Comparison of ENCODE assay signal across 29 cellular contexts in the genomic region with DNA sequence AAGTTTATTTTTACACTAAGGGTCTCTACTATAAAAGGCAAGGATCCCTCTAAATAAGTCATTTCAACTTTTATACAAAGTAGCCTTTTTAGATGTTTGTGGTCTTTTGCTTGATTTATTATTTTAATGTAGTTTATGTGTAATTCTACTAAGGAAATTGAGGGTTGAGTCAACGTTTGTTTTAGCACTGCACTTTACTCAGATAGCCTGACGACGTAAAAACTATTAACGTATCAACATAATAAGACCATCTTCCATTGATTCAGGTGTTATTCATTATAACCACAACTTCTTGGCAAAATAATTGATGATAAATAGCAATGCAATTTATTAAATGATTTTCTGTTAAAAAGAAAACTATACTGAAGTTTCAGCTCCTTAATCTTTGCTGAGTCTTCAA.
"Had no signal": no experiment of that assay in that cellular context is flagged by ENCODE, and none has a peak within 500 bp of the region (broad histone marks: within the 10 kb centered on the region; RNA-seq: fewer than 3 reads in every experiment).

No MANE protein-coding gene starts in this region.

- H3K27me3 Mint-ChIP-seq: stimulated activated naive CD8-positive, alpha-beta T cell treated with anti-CD3 and anti-CD28 coated beads, Interleukin-15, amount 100 ng/mL, for 72 hours; type B pancreatic cell had no signal

- H3K4me2 ChIP-seq: neural progenitor cell had no signal

- H3K4me1 ChIP-seq: neural progenitor cell, parathyroid adenoma, psoas muscle, right lobe of liver, sigmoid colon, suprapubic skin, testis, tibial artery, transverse colon, upper lobe of right lung, uterus had no signal

- H3K27ac Mint-ChIP-seq: natural killer cell; nephron; neural progenitor cell; progenitor cell of endocrine pancreas; stimulated activated effector memory CD8-positive, alpha-beta T cell treated with anti-CD3 and anti-CD28 coated beads, Interleukin-12 subunit alpha, Interleukin-12 subunit beta, amount 100 ng/mL, for 72 hours; stimulated activated naive CD8-positive, alpha-beta T cell treated with anti-CD3 and anti-CD28 coated beads, Interleukin-15, amount 100 ng/mL, for 72 hours; type B pancreatic cell had no signal

- H3K4me3 ChIP-seq: neural progenitor cell, ovary, psoas muscle, right lobe of liver, sigmoid colon, suprapubic skin, testis, tibial artery, transverse colon, upper lobe of right lung, uterus had no signal

- H3K9me3 Mint-ChIP-seq: nephron; neural progenitor cell; stimulated activated effector memory CD8-positive, alpha-beta T cell treated with anti-CD3 and anti-CD28 coated beads, Interleukin-12 subunit alpha, Interleukin-12 subunit beta, amount 100 ng/mL, for 72 hours; stimulated activated naive CD8-positive, alpha-beta T cell treated with anti-CD3 and anti-CD28 coated beads, Interleukin-15, amount 100 ng/mL, for 72 hours; type B pancreatic cell had no signal

- H2AFZ ChIP-seq: neural progenitor cell, parathyroid adenoma had no signal

- H3K36me3 ChIP-seq: neural progenitor cell, ovary, right lobe of liver, sigmoid colon, suprapubic skin, tibial artery, transverse colon, upper lobe of right lung, uterus had no signal

- DNase-seq: natural killer cell; occipital lobe; ovary; posterior cingulate gyrus; psoas muscle; right cardiac atrium; right lobe of liver; sigmoid colon; small intestine; stimulated activated CD4-positive, alpha-beta T cell treated with anti-CD3 and anti-CD28 coated beads, Interleukin-15, amount 100 ng/mL, for 24 hours; stimulated activated CD4-positive, alpha-beta T cell treated with anti-CD3 and anti-CD28 coated beads, Interleukin-2, amount 100 ng/mL, for 24 hours; stimulated activated CD4-positive, alpha-beta T cell treated with anti-CD3 and anti-CD28 coated beads, Interleukin-2, amount 100 ng/mL, for 48 hours; stimulated activated CD4-positive, alpha-beta T cell treated with anti-CD3 and anti-CD28 coated beads, Interleukin-4, amount 100 ng/mL, for 24 hours; stimulated activated naive CD4-positive, alpha-beta T cell; stimulated activated naive CD8-positive, alpha-beta T cell treated with anti-CD3 and anti-CD28 coated beads, Interleukin-15, amount 100 ng/mL, for 72 hours; stimulated activated naive CD8-positive, alpha-beta T cell treated with anti-CD3 and anti-CD28 coated beads, Interleukin-15, Interleukin-2, amounts not matched to agents 100 U/mL and 50 U/mL, for 24 hours; substantia nigra; testis; tibial artery; transverse colon; upper lobe of right lung; uterus had no signal

- H3K4me3 Mint-ChIP-seq: natural killer cell; nephron; neural progenitor cell; stimulated activated effector memory CD8-positive, alpha-beta T cell treated with anti-CD3 and anti-CD28 coated beads, Interleukin-12 subunit alpha, Interleukin-12 subunit beta, amount 100 ng/mL, for 72 hours; stimulated activated naive CD8-positive, alpha-beta T cell treated with anti-CD3 and anti-CD28 coated beads, Interleukin-15, amount 100 ng/mL, for 72 hours; type B pancreatic cell had no signal

- ATAC-seq: natural killer cell; psoas muscle; right cardiac atrium; right lobe of liver; stimulated activated effector memory CD8-positive, alpha-beta T cell treated with anti-CD3 and anti-CD28 coated beads, Interleukin-12 subunit alpha, Interleukin-12 subunit beta, amount 100 ng/mL, for 72 hours; stimulated activated naive CD8-positive, alpha-beta T cell treated with anti-CD3 and anti-CD28 coated beads, Interleukin-15, amount 100 ng/mL, for 72 hours; stimulated activated naive CD8-positive, alpha-beta T cell treated with anti-CD3 and anti-CD28 coated beads, Interleukin-15, Interleukin-2, amounts not matched to agents 100 U/mL and 50 U/mL, for 24 hours; upper lobe of right lung had no signal

- H3K27me3 ChIP-seq: neural progenitor cell, ovary, right lobe of liver, sigmoid colon, suprapubic skin, testis, tibial artery, transverse colon, upper lobe of right lung, uterus had no signal

- H3K4me1 Mint-ChIP-seq: natural killer cell; nephron; neural progenitor cell; stimulated activated effector memory CD8-positive, alpha-beta T cell treated with anti-CD3 and anti-CD28 coated beads, Interleukin-12 subunit alpha, Interleukin-12 subunit beta, amount 100 ng/mL, for 72 hours; stimulated activated naive CD8-positive, alpha-beta T cell treated with anti-CD3 and anti-CD28 coated beads, Interleukin-15, amount 100 ng/mL, for 72 hours had no signal

- H3K27ac ChIP-seq: neural progenitor cell, ovary, parathyroid adenoma, psoas muscle, right lobe of liver, sigmoid colon, suprapubic skin, testis, tibial artery, transverse colon, upper lobe of right lung, uterus had no signal

- H3K9ac ChIP-seq: neural progenitor cell, parathyroid adenoma had no signal

- H3K9me3 ChIP-seq: ovary, psoas muscle, right lobe of liver, sigmoid colon, suprapubic skin, testis, tibial artery, transverse colon, upper lobe of right lung, uterus had no signal

- FAIRE-seq: small intestine had no signal

- H3K79me2 ChIP-seq: parathyroid adenoma had no signal

- H3K36me3 Mint-ChIP-seq: natural killer cell; neural progenitor cell; stimulated activated effector memory CD8-positive, alpha-beta T cell treated with anti-CD3 and anti-CD28 coated beads, Interleukin-12 subunit alpha, Interleukin-12 subunit beta, amount 100 ng/mL, for 72 hours; type B pancreatic cell had no signal
